Comparison of ENCODE assay signal across 10 cellular contexts in the genomic region with DNA sequence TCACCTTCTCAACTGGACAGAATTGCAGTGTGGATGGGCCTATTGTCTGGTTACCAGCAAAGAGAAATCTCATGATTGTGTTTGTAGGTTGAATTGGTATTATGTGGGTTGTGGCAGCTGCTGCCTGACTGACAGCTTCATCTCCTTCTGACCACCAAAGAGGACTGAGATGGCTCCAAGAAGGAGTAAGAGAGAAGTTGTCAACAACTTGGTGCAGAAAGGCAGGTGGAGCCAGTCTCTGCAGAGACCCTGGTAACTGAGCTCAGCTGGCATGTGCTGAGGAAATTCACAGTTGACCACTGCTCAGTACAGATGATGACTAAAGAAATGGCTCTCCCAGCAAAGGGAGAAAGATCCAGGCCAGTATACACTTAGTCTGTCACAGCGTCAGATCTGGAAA.
"Had no signal": no experiment of that assay in that cellular context is flagged by ENCODE, and none has a peak within 500 bp of the region (broad histone marks: within the 10 kb centered on the region; RNA-seq: fewer than 3 reads in every experiment).

No MANE protein-coding gene starts in this region.

- DNase-seq: activated CD4-positive, alpha-beta T cell treated with anti-CD3 and anti-CD28 coated beads, Interleukin-2, amount 50 U/mL, for 4 hours; cortex of kidney; kidney glomerular epithelial cell; sigmoid colon; stimulated activated CD4-positive, alpha-beta T cell treated with anti-CD3 and anti-CD28 coated beads, Interleukin-4, amount 100 ng/mL, for 1 hour; stimulated activated CD8-positive, alpha-beta memory T cell treated with anti-CD3 and anti-CD28 coated beads, Interleukin-4, amount 100 ng/mL, for 48 hours had no signal

- H3K4me3 ChIP-seq: gastroesophageal sphincter, sigmoid colon had no signal

- ATAC-seq: activated CD4-positive, CD25-positive, alpha-beta regulatory T cell treated with anti-CD3 and anti-CD28 coated beads, Interleukin-2, amount 50 U/mL, for 24 hours; gastroesophageal sphincter; SK-N-SH treated with all-trans-retinoic acid at 6 μM for 48 hours had no signal

- H3K4me3 Mint-ChIP-seq: T-helper 2 cell treated with Interferon-gamma antibody and Interleukin-4, amounts not matched to agents 5 μg/mL and 100 μg/mL, for 36 hours had no signal

- H3K36me3 ChIP-seq: gastroesophageal sphincter, sigmoid colon had no signal

- H3K27ac ChIP-seq: gastroesophageal sphincter, sigmoid colon had no signal

- H3K27me3 ChIP-seq: gastroesophageal sphincter, sigmoid colon had no signal

- H3K9me3 ChIP-seq: gastroesophageal sphincter, sigmoid colon had no signal
